8 cellular contexts compared by ENCODE assay signal in genomic region chr12:49089831-49090773, GRCh38. TPM values are rescaled to one million over a fixed set of nuclear protein-coding genes. Genes with fewer than 3 reads are reported as not detected.
DNase-seq lines count a peak whose midpoint lies in the region; ATAC-seq and TF ChIP-seq lines count a peak whose summit lies in the region.

No MANE protein-coding gene starts in this region.

- intact Hi-C loops in Panc1 (cut with micrococcal nuclease; ENCODE audit: unreplicated experiment) (no loop called here), stomach (cut with DNase I; ENCODE audit: low total_unique reads) (no loop called here), PC-9 (cut with micrococcal nuclease; ENCODE audit: unreplicated experiment) (loop anchor here (2.0 kb wide), 1 partner anchor 145 kb away; no protein-coding TSS in a partner anchor)

- no peaks in the 10 kb centered on the region for H3K27me3 ChIP-seq in Panc1 (ENCODE audit: control insufficient read depth, insufficient read depth, low read length)
- peaks cover 12% of the 10 kb centered on the region for H3K27me3 ChIP-seq in brain microvascular endothelial cell (replicated peaks)
- H3K27me3 ChIP-seq in stomach, result peaks cover 30 to 69% (median 61%) of the 10 kb centered on the region in 3 donors
- peaks cover 23% of the 10 kb centered on the region for H3K27me3 ChIP-seq in PC-9 (ENCODE audit: insufficient read depth, low read depth)

- DNase-seq in NCI-H1436 (lab: John Stamatoyannopoulos, UW) (peak; percentile 24), NCI-H1436 treated with DMSO at 0.1 percent for 48 hours (lab: John Stamatoyannopoulos, UW) (no peak), Panc1 (ENCODE audit: low read depth, low spot score) (no peak), brain microvascular endothelial cell (no peak), left kidney (ENCODE audit: low read depth, low spot score) (peak; percentile 60), stomach (peak; percentile 31), PC-9 (no peak)

- POLR2A ChIA-PET in Panc1 (lab: Charles Lee), result no interaction called here
- POLR2A ChIA-PET in PC-9 (lab: Charles Lee; ENCODE audit: unreplicated experiment), result no interaction called here

- ATAC-seq in Panc1 (peak; percentile 71), HG03378 (IDR thresholded peaks at IDR 0.05; ENCODE audit: unreplicated experiment) (no peak)

- TF ChIP-seq POLR2A in stomach (IDR thresholded peaks at IDR 0.05), result no peak

- TF ChIP-seq CTCF in Panc1 (IDR thresholded peaks at IDR 0.05), result peak; percentile 84
- TF ChIP-seq CTCF in brain microvascular endothelial cell (IDR thresholded peaks at IDR 0.05; ENCODE audit: low read depth, low read length, missing control alignments), result peak; percentile 56
- TF ChIP-seq CTCF in stomach (IDR thresholded peaks at IDR 0.05), result peak in 1 of 7 experiments; percentile 9
- no peak for TF ChIP-seq CTCF in PC-9 (conservative IDR thresholded peaks at IDR 0.05)

- no peaks in the 10 kb centered on the region for H3K36me3 ChIP-seq in Panc1 (ENCODE audit: control insufficient read depth, insufficient read depth, low read length)
- no peaks in the 10 kb centered on the region for H3K36me3 ChIP-seq in brain microvascular endothelial cell (replicated peaks)
- H3K36me3 ChIP-seq in stomach, result no peaks in the 10 kb centered on the region
- H3K36me3 ChIP-seq in PC-9 (ENCODE audit: low read depth), result no peaks in the 10 kb centered on the region

- WGBS in stomach, 5 donors, result 3 to 15% (median 3%) methylated on average over 28 to 87 of the region's 87 CpGs

- no peak overlapping the region for H2AFZ ChIP-seq in PC-9

- no peak overlapping the region for H3K4me2 ChIP-seq in PC-9

- H3K9me3 ChIP-seq in Panc1 (ENCODE audit: control insufficient read depth, insufficient read depth, low read depth, low read length), result no peaks in the 10 kb centered on the region
- no peaks in the 10 kb centered on the region for H3K9me3 ChIP-seq in stomach
- H3K9me3 ChIP-seq in PC-9 (ENCODE audit: insufficient read depth, low read depth), result no peaks in the 10 kb centered on the region

- no peaks in the 10 kb centered on the region for H3K79me2 ChIP-seq in PC-9 (ENCODE audit: low read depth)

- no peaks in the 10 kb centered on the region for H4K20me1 ChIP-seq in PC-9 (ENCODE audit: insufficient read depth)

- H3K27ac ChIP-seq in Panc1 (ENCODE audit: low read length) (0 out of 2 replicates have a peak overlapping the region, but pooled peaks have one; percentile 50), brain microvascular endothelial cell (no peak overlapping the region), stomach (peak overlapping the region in 1 of 5 donors; percentile 14), PC-9 (no peak overlapping the region)

- H3K4me1 ChIP-seq in Panc1 (ENCODE audit: control insufficient read depth, insufficient read depth, low read length), result peaks cover 40% of the 10 kb centered on the region
- H3K4me1 ChIP-seq in stomach, result peaks cover 43 to 72% (median 64%) of the 10 kb centered on the region in 4 donors
- H3K4me1 ChIP-seq in PC-9 (replicated peaks; ENCODE audit: insufficient read depth), result peaks cover 25% of the 10 kb centered on the region

- H3K4me3 ChIP-seq in Panc1 (ENCODE audit: low read depth in 2 of 2, low read length in 2 of 2) (peak overlapping the region; percentile 40 to 49), brain microvascular endothelial cell (ENCODE audit: low read depth, low read length) (peak overlapping the region; percentile 37), stomach (peak overlapping the region; percentile 29 to 55 (median 38)), PC-9 (no peak overlapping the region)

- TF ChIP-seq EP300 in stomach (IDR thresholded peaks at IDR 0.05), result no peak

- peaks cover 16% of the 10 kb centered on the region; the same call in 1 of the 2 replicates for H3F3A ChIP-seq in PC-9 (ENCODE audit: insufficient read depth, low read depth)

- CTCF ChIA-PET in Panc1 (lab: Charles Lee), result interaction anchor here (0.5 to 3.6 kb wide), 4 partner anchors 15 to 147 kb away, joined by 3 to 47 read pairs (median 3); no protein-coding TSS in a partner anchor
- CTCF ChIA-PET in PC-9 (lab: Charles Lee), result interaction anchor here (2.1 to 2.4 kb wide), 3 partner anchors 9 to 31 kb away, joined by 15 to 26 read pairs (median 25); no protein-coding TSS in a partner anchor

- no peaks in the 10 kb centered on the region for H3K9me2 ChIP-seq in PC-9 (ENCODE audit: insufficient read depth)

- BruUV-seq in Panc1 (replicated peaks; lab: Mats Ljungman, UMichigan) (no TSS peak), PC-9 (replicated peaks; lab: Mats Ljungman, UMichigan) (no TSS peak)

- in situ Hi-C loops in Panc1 (cut with HindIII; ENCODE audit: low pct_unique_long_range_greater_than_20kb, low sequenced_read_pairs), result no loop called here
- in situ Hi-C loops in brain microvascular endothelial cell (cut with HindIII; ENCODE audit: low pct_ligation_motif_present, low sequenced_read_pairs), result no loop called here

RNA-seq across cellular contexts. Expression of gene DHH, which starts 4.5 kb away (rescaled TPM):
- total RNA-seq in Panc1 (2021; ENCODE audit: unreplicated experiment) (1.9 TPM), stomach (1 to 10 TPM in 1 of 5 donors, under 1 TPM in 2, not detected in 2; 0.29 to 1.1 (median 0.58) TPM), PC-9 (2021) (0.13 and 0.28 TPM in 2 replicates)
- 2.1 TPM for polyA plus RNA-seq in Panc1 (2012; ENCODE audit: insufficient read length)
- under 1 TPM; 0.10 to 0.15 (median 0.12) TPM for polyA plus RNA-seq in stomach

RNA-seq across cellular contexts. Expression of gene RHEBL1, which starts 20.3 kb away (rescaled TPM):
- total RNA-seq in Panc1 (2021; ENCODE audit: unreplicated experiment) (4.7 TPM), stomach (not detected), PC-9 (2021) (2.9 and 3.4 TPM in 2 replicates)
- 5.1 TPM for polyA plus RNA-seq in Panc1 (2012; ENCODE audit: insufficient read length)
- 1 to 10 TPM in 1 of 3 donors, under 1 TPM in 1, not detected in 1; 0.75 to 1.0 TPM for polyA plus RNA-seq in stomach

RNA-seq across cellular contexts. Expression of gene LMBR1L, which starts 20.5 kb away (rescaled TPM):
- total RNA-seq in Panc1 (2021; ENCODE audit: unreplicated experiment), result 34.4 TPM
- 32.6 TPM for polyA plus RNA-seq in Panc1 (2012; ENCODE audit: insufficient read length)
- total RNA-seq in stomach, result 10 to 100 TPM; 11.2 to 61.4 (median 54.9) TPM
- polyA plus RNA-seq in stomach, result 10 to 100 TPM in 1 of 3 donors, 1 to 10 TPM in 2; 6.8 to 40.4 (median 7.8) TPM
- total RNA-seq in PC-9 (2021), result 53.9 and 63.3 TPM in 2 replicates

RNA-seq across cellular contexts. Expression of gene KMT2D, which starts 29.5 kb away (rescaled TPM):
- total RNA-seq in Panc1 (2021; ENCODE audit: unreplicated experiment) (64.7 TPM), stomach (100 to 1,000 TPM in 3 of 5 donors, 10 to 100 TPM in 2; 65.4 to 220 (median 110) TPM), PC-9 (2021) (94.0 and 97.9 TPM in 2 replicates)
- 49.9 TPM for polyA plus RNA-seq in Panc1 (2012; ENCODE audit: insufficient read length)
- 10 to 100 TPM in 1 of 3 donors, 1 to 10 TPM in 2; 3.2 to 17.2 (median 7.4) TPM for polyA plus RNA-seq in stomach

RNA-seq across cellular contexts. Expression of gene TUBA1B, which starts 41.1 kb away (rescaled TPM):
- total RNA-seq in Panc1 (2021; ENCODE audit: unreplicated experiment) (1,275 TPM), stomach (100 to 1,000 TPM; 205 to 529 (median 339) TPM), PC-9 (2021) (930 and 1,061 TPM in 2 replicates)
- 1,220 TPM for polyA plus RNA-seq in Panc1 (2012; ENCODE audit: insufficient read length)
- polyA plus RNA-seq in stomach, result 100 to 1,000 TPM; 436 to 710 (median 468) TPM

Comparison
In these comparisons a context has a peak if more than half of its experiments do, and no peak if none do; other contexts are left out.
1. DNase-seq: peak in NCI-H1436 (single experiment), left kidney (single experiment) and stomach (single experiment); none in NCI-H1436 treated with DMSO at 0.1 percent for 48 hours (single experiment), Panc1 (single experiment), brain microvascular endothelial cell (single experiment) and PC-9 (0 of 2).